In genomic region chr22:36350751-36351594, GRCh38 we compare ENCODE assay signal across 7 cellular contexts. TPM values are rescaled to one million over a fixed set of nuclear protein-coding genes. Genes with fewer than 3 reads are reported as not detected.
DNase-seq lines count a peak whose midpoint lies in the region; ATAC-seq, FAIRE-seq and TF ChIP-seq lines count a peak whose summit lies in the region.

No MANE protein-coding gene starts in this region.

- peaks cover 81% of the 10 kb centered on the region for H3K4me1 Mint-ChIP-seq in astrocyte (ENCODE audit: low read depth, unreplicated experiment)

- peak overlapping the region; percentile 64 for H3K4me3 Mint-ChIP-seq in astrocyte (ENCODE audit: unreplicated experiment)

- no peaks in the 10 kb centered on the region for H3K27me3 Mint-ChIP-seq in astrocyte (ENCODE audit: low read depth, unreplicated experiment)

- no peak for FAIRE-seq in astrocyte (lab: Jason Lieb, UNC)

- no peaks in the 10 kb centered on the region for H3K27me3 ChIP-seq in astrocyte (ENCODE audit: insufficient read depth, low read length)

- peaks cover 94% of the 10 kb centered on the region for H4K20me1 ChIP-seq in astrocyte (ENCODE audit: insufficient read depth, low read length)

- H3K9me3 Mint-ChIP-seq in astrocyte (ENCODE audit: unreplicated experiment), result no peaks in the 10 kb centered on the region

- peak overlapping the region; percentile 79 for H3K4me2 ChIP-seq in astrocyte (ENCODE audit: low read length)

- no peaks in the 10 kb centered on the region for H3K9me3 ChIP-seq in astrocyte (ENCODE audit: insufficient read depth, low read depth, low read length)

- H3K36me3 Mint-ChIP-seq in astrocyte (ENCODE audit: low read depth, unreplicated experiment), result peaks cover 23% of the 10 kb centered on the region

- no peak for TF ChIP-seq CTCF in astrocyte (IDR thresholded peaks at IDR 0.05; ENCODE audit: insufficient read depth, low read depth, low read length)

- H3K27ac ChIP-seq in astrocyte (ENCODE audit: low read depth, low read length), result peak overlapping the region; percentile 85
- H3K27ac ChIP-seq in substantia nigra (ENCODE audit: low read depth, low read length, poor library complexity, severe bottlenecking), result peak overlapping the region; percentile 45

- peak; percentile 24 for ATAC-seq in left lobe of liver
- no peak for ATAC-seq in HG03521 (IDR thresholded peaks at IDR 0.05; ENCODE audit: unreplicated experiment)
- no peak for ATAC-seq in activated CD4-positive, CD25-positive, alpha-beta regulatory T cell treated with anti-CD3 and anti-CD28 coated beads, Interleukin-2, amount 50 U/mL, for 24 hours

- H3K79me2 ChIP-seq in astrocyte (ENCODE audit: insufficient read depth, low read length), result peaks cover 98% of the 10 kb centered on the region

- peak; percentile 67 for DNase-seq in HuH-7 (ENCODE audit: low spot score)
- DNase-seq in astrocyte (ENCODE audit: low read depth), result peak; percentile 80
- DNase-seq in left lobe of liver (ENCODE audit: low spot score), result peak; percentile 72
- peak in 11 of 49 donors; percentile 22 to 79 (median 53) for DNase-seq in substantia nigra (lab: John Stamatoyannopoulos, UW)
- DNase-seq in medulla oblongata (ENCODE audit: extremely low spot score), result no peak

- H3K36me3 ChIP-seq in astrocyte (ENCODE audit: insufficient read depth, low read length), result peaks cover 21% of the 10 kb centered on the region

- H2AFZ ChIP-seq in astrocyte (ENCODE audit: low read depth, low read length), result no peak overlapping the region

- peak overlapping the region; percentile 96 for H3K27ac Mint-ChIP-seq in astrocyte (ENCODE audit: unreplicated experiment)

- peak overlapping the region; percentile 8 for H3K4me3 ChIP-seq in astrocyte (ENCODE audit: insufficient read depth, low read depth, low read length)

- peaks cover 77% of the 10 kb centered on the region for H3K4me1 ChIP-seq in astrocyte (ENCODE audit: insufficient read depth, low read length)

- H3K9ac ChIP-seq in astrocyte (ENCODE audit: low read length), result peak overlapping the region; percentile 74

RNA-seq across cellular contexts. Expression of gene MYH9, which starts 36.8 kb away (rescaled TPM):
- 2,278 and 2,469 TPM in 2 replicates for total RNA-seq in astrocyte
- 204 TPM for total RNA-seq in left lobe of liver

Comparison
In these comparisons a context has a peak if more than half of its experiments do, and no peak if none do; other contexts are left out.
1. RNA of gene MYH9, which starts 36.8 kb away (total RNA-seq): 2,278 to 2,469 TPM in astrocyte; 204 TPM in left lobe of liver (single experiment); every median in the first group is over 10 times any median in the second.